In genomic region chr2:180564051-180564450, GRCh38 we compare ENCODE assay signal across 25 cellular contexts.
"Had no signal": no experiment of that assay in that cellular context is flagged by ENCODE, and none has a peak within 500 bp of the region (broad histone marks: within the 10 kb centered on the region; RNA-seq: fewer than 3 reads in every experiment).

No MANE protein-coding gene starts in this region.

- H2AFZ ChIP-seq: neural progenitor cell had no signal

- H3K9me3 ChIP-seq: esophagus muscularis mucosa, gastrocnemius medialis, left lung, psoas muscle, sigmoid colon, thoracic aorta, transverse colon, upper lobe of right lung, uterus had no signal

- H3K4me2 ChIP-seq: neural progenitor cell had no signal

- H3K9ac ChIP-seq: neural progenitor cell had no signal

- H3K27me3 ChIP-seq: esophagus muscularis mucosa, gastrocnemius medialis, left lung, neural progenitor cell, sigmoid colon, transverse colon, upper lobe of right lung, uterus had no signal

- H3K9me3 Mint-ChIP-seq: nephron; neural progenitor cell; stimulated activated naive B cell treated with anti-CD40 and anti-IgM and Interleukin-4, amounts not matched to agents 10 μg/mL and 1 μg/mL and 100 μg/mL, for 72 hours; stimulated activated naive CD8-positive, alpha-beta T cell treated with anti-CD3 and anti-CD28 coated beads, Interleukin-15, Interleukin-2, amounts not matched to agents 100 ng/mL and 50 ng/mL, for 24 hours had no signal

- H3K36me3 ChIP-seq: esophagus muscularis mucosa, gastrocnemius medialis, left lung, neural progenitor cell, sigmoid colon, thoracic aorta, transverse colon, upper lobe of right lung, uterus had no signal

- H3K4me1 Mint-ChIP-seq: nephron; neural progenitor cell; stimulated activated naive B cell treated with anti-CD40 and anti-IgM and Interleukin-4, amounts not matched to agents 10 μg/mL and 1 μg/mL and 100 μg/mL, for 72 hours had no signal

- DNase-seq: dermis blood vessel endothelial cell; effector memory CD4-positive, alpha-beta T cell; foreskin fibroblast; gastrocnemius medialis; head of caudate nucleus; kidney; left cardiac atrium; left lung; mesendoderm; midbrain; naive thymus-derived CD4-positive, alpha-beta T cell; psoas muscle; right cardiac atrium; sigmoid colon; stimulated activated CD4-positive, alpha-beta T cell treated with anti-CD3 and anti-CD28 coated beads, Interleukin-4, amount 100 ng/mL, for 4 hours; stimulated activated naive B cell treated with anti-CD40 and anti-IgM and Interleukin-4, amounts not matched to agents 10 μg/mL and 1 μg/mL and 100 μg/mL, for 72 hours; transverse colon; upper lobe of right lung; uterus had no signal

- H3K4me3 ChIP-seq: coronary artery, esophagus muscularis mucosa, gastrocnemius medialis, left lung, neural progenitor cell, psoas muscle, sigmoid colon, thoracic aorta, transverse colon, upper lobe of right lung, uterus had no signal

- H3K36me3 Mint-ChIP-seq: naive thymus-derived CD4-positive, alpha-beta T cell; neural progenitor cell; stimulated activated naive B cell treated with anti-CD40 and anti-IgM and Interleukin-4, amounts not matched to agents 10 μg/mL and 1 μg/mL and 100 μg/mL, for 72 hours had no signal

- H3K4me1 ChIP-seq: esophagus muscularis mucosa, gastrocnemius medialis, left lung, neural progenitor cell, psoas muscle, uterus had no signal

- H3K27ac ChIP-seq: coronary artery, esophagus muscularis mucosa, gastrocnemius medialis, left lung, neural progenitor cell, psoas muscle, sigmoid colon, thoracic aorta, transverse colon, upper lobe of right lung, uterus had no signal

- ATAC-seq: gastrocnemius medialis; left cardiac atrium; left lung; naive thymus-derived CD4-positive, alpha-beta T cell; psoas muscle; right cardiac atrium; stimulated activated naive B cell treated with anti-CD40 and anti-IgM and Interleukin-4, amounts not matched to agents 10 μg/mL and 1 μg/mL and 100 μg/mL, for 72 hours; upper lobe of right lung had no signal

- H3K27ac Mint-ChIP-seq: naive thymus-derived CD4-positive, alpha-beta T cell; nephron; neural progenitor cell; stimulated activated naive B cell treated with anti-CD40 and anti-IgM and Interleukin-4, amounts not matched to agents 10 μg/mL and 1 μg/mL and 100 μg/mL, for 72 hours; stimulated activated naive CD8-positive, alpha-beta T cell treated with anti-CD3 and anti-CD28 coated beads, Interleukin-15, Interleukin-2, amounts not matched to agents 100 ng/mL and 50 ng/mL, for 24 hours had no signal

- H3K4me3 Mint-ChIP-seq: naive thymus-derived CD4-positive, alpha-beta T cell; nephron; neural progenitor cell; stimulated activated naive B cell treated with anti-CD40 and anti-IgM and Interleukin-4, amounts not matched to agents 10 μg/mL and 1 μg/mL and 100 μg/mL, for 72 hours; stimulated activated naive CD8-positive, alpha-beta T cell treated with anti-CD3 and anti-CD28 coated beads, Interleukin-15, Interleukin-2, amounts not matched to agents 100 ng/mL and 50 ng/mL, for 24 hours had no signal
